In genomic region chr2:44087037-44087713, GRCh38 we compare ENCODE assay signal across 1 cellular context.
TF ChIP-seq lines count a peak whose summit lies in the region.

No MANE protein-coding gene starts in this region.

TF ChIP-seq in H1, 55 proteins besides CTCF, POLR2A, EP300 and RAD21 (continued from another document):
- TF ChIP-seq TCF12 (IDR thresholded peaks at IDR 0.05; ENCODE audit: low read depth, low read length) (0 out of 2 replicates have a peak, but pooled peaks have one; percentile 12), BCL11A (IDR thresholded peaks at IDR 0.05; ENCODE audit: low read depth in 2 of 2, low read length in 2 of 2) (no peak), HDAC2 (IDR thresholded peaks at IDR 0.05; ENCODE audit: borderline replicate concordance in 1 of 2, low read depth in 2 of 2, low read length in 2 of 2) (peak in 1 of 2 experiments; percentile 27; a peak in 1 of 4 replicates), ZNF274 (IDR thresholded peaks at IDR 0.05; ENCODE audit: borderline replicate concordance, extremely low read depth, low read length) (no peak), CBX8 (IDR thresholded peaks at IDR 0.05; ENCODE audit: borderline replicate concordance, low read depth, low read length) (no peak), SRF (IDR thresholded peaks at IDR 0.05; ENCODE audit: low read depth, low read length) (no peak), CBX5 (IDR thresholded peaks at IDR 0.05; ENCODE audit: low read depth, low read length) (no peak), E2F6 (IDR thresholded peaks at IDR 0.05) (no peak), CREB1 (IDR thresholded peaks at IDR 0.05) (peak; percentile 93), RXRA (IDR thresholded peaks at IDR 0.05; ENCODE audit: insufficient read depth, low read depth, low read length) (no peak), SIN3A (conservative IDR thresholded peaks at IDR 0.05 in 1 of 2, IDR thresholded peaks at IDR 0.05 in 1 of 2; ENCODE audit: low read depth in 1 of 2, low read length in 2 of 2) (no peak), CHD2 (IDR thresholded peaks at IDR 0.05; ENCODE audit: low read length) (no peak), ATF3 (IDR thresholded peaks at IDR 0.05; ENCODE audit: insufficient read depth, low read depth, low read length) (peak; percentile 80), TEAD4 (IDR thresholded peaks at IDR 0.05; ENCODE audit: low read depth, low read length) (no peak), GABPA (IDR thresholded peaks at IDR 0.05; ENCODE audit: borderline replicate concordance, insufficient read depth, low read length) (no peak), MAX (IDR thresholded peaks at IDR 0.05) (peak; percentile 7; the same call in 1 of the 2 replicates), TAF7 (optimal IDR thresholded peaks at IDR 0.05; ENCODE audit: borderline replicate concordance, low read depth, low read length) (no peak), EGR1 (IDR thresholded peaks at IDR 0.05; ENCODE audit: borderline replicate concordance, low read depth, low read length) (no peak), SAP30 (IDR thresholded peaks at IDR 0.05; ENCODE audit: insufficient read depth, insufficient replicate concordance, low read length) (no peak), MAFK (IDR thresholded peaks at IDR 0.05; ENCODE audit: low read depth, low read length) (no peak), SP1 (IDR thresholded peaks at IDR 0.05; ENCODE audit: low read depth, low read length) (no peak), YY1 (IDR thresholded peaks at IDR 0.05; ENCODE audit: low read depth, low read length) (peak; percentile 65; the same call in 1 of the 2 replicates), EZH2 (IDR thresholded peaks at IDR 0.05; ENCODE audit: low read depth, low read length, severe bottlenecking) (no peak), TAF1 (IDR thresholded peaks at IDR 0.05; ENCODE audit: low read depth, low read length) (no peak), JUN (IDR thresholded peaks at IDR 0.05; ENCODE audit: low read depth, low read length) (peak; percentile 97), SP2 (IDR thresholded peaks at IDR 0.05; ENCODE audit: low read length) (no peak), POLR2AphosphoS5 (IDR thresholded peaks at IDR 0.05; ENCODE audit: low read depth, low read length) (no peak), RBBP5 (IDR thresholded peaks at IDR 0.05; ENCODE audit: borderline replicate concordance, low read depth, low read length) (no peak), PHF8 (conservative IDR thresholded peaks at IDR 0.05; ENCODE audit: low read depth, low read length) (no peak), NRF1 (IDR thresholded peaks at IDR 0.05; ENCODE audit: low read depth, low read length) (no peak), RNF2 (IDR thresholded peaks at IDR 0.05; ENCODE audit: borderline replicate concordance, low read depth, low read length, missing control alignments, poor library complexity, severe bottlenecking) (no peak), CEBPB (IDR thresholded peaks at IDR 0.05; ENCODE audit: low read depth, low read length) (0 out of 2 replicates have a peak, but pooled peaks have one; percentile 16), TBP (IDR thresholded peaks at IDR 0.05; ENCODE audit: low read depth, low read length) (peak; percentile 13; the same call in 1 of the 2 replicates), KDM4A (IDR thresholded peaks at IDR 0.05; ENCODE audit: low read depth, low read length, severe bottlenecking) (no peak), SP4 (IDR thresholded peaks at IDR 0.05; ENCODE audit: low read length) (no peak), NANOG (IDR thresholded peaks at IDR 0.05; ENCODE audit: insufficient read depth, low read depth, low read length, poor library complexity, severe bottlenecking) (peak; percentile 32), JUND (IDR thresholded peaks at IDR 0.05; ENCODE audit: low read length) (peak; percentile 99), CTBP2 (IDR thresholded peaks at IDR 0.05; ENCODE audit: borderline replicate concordance, insufficient read depth, insufficient read length, low read length) (peak; percentile 66), ASH2L (IDR thresholded peaks at IDR 0.05; ENCODE audit: low read length) (peak; percentile 46)
- TF ChIP-seq, protein P1, sequence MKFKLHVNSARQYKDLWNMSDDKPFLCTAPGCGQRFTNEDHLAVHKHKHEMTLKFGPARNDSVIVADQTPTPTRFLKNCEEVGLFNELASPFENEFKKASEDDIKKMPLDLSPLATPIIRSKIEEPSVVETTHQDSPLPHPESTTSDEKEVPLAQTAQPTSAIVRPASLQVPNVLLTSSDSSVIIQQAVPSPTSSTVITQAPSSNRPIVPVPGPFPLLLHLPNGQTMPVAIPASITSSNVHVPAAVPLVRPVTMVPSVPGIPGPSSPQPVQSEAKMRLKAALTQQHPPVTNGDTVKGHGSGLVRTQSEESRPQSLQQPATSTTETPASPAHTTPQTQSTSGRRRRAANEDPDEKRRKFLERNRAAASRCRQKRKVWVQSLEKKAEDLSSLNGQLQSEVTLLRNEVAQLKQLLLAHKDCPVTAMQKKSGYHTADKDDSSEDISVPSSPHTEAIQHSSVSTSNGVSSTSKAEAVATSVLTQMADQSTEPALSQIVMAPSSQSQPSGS (IDR thresholded peaks at IDR 0.05; ENCODE audit: low read length), result peak; percentile 100
- TF ChIP-seq, protein P2, sequence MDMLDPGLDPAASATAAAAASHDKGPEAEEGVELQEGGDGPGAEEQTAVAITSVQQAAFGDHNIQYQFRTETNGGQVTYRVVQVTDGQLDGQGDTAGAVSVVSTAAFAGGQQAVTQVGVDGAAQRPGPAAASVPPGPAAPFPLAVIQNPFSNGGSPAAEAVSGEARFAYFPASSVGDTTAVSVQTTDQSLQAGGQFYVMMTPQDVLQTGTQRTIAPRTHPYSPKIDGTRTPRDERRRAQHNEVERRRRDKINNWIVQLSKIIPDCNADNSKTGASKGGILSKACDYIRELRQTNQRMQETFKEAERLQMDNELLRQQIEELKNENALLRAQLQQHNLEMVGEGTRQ (IDR thresholded peaks at IDR 0.05; ENCODE audit: low read length), result no peak
- TF ChIP-seq, protein P3, sequence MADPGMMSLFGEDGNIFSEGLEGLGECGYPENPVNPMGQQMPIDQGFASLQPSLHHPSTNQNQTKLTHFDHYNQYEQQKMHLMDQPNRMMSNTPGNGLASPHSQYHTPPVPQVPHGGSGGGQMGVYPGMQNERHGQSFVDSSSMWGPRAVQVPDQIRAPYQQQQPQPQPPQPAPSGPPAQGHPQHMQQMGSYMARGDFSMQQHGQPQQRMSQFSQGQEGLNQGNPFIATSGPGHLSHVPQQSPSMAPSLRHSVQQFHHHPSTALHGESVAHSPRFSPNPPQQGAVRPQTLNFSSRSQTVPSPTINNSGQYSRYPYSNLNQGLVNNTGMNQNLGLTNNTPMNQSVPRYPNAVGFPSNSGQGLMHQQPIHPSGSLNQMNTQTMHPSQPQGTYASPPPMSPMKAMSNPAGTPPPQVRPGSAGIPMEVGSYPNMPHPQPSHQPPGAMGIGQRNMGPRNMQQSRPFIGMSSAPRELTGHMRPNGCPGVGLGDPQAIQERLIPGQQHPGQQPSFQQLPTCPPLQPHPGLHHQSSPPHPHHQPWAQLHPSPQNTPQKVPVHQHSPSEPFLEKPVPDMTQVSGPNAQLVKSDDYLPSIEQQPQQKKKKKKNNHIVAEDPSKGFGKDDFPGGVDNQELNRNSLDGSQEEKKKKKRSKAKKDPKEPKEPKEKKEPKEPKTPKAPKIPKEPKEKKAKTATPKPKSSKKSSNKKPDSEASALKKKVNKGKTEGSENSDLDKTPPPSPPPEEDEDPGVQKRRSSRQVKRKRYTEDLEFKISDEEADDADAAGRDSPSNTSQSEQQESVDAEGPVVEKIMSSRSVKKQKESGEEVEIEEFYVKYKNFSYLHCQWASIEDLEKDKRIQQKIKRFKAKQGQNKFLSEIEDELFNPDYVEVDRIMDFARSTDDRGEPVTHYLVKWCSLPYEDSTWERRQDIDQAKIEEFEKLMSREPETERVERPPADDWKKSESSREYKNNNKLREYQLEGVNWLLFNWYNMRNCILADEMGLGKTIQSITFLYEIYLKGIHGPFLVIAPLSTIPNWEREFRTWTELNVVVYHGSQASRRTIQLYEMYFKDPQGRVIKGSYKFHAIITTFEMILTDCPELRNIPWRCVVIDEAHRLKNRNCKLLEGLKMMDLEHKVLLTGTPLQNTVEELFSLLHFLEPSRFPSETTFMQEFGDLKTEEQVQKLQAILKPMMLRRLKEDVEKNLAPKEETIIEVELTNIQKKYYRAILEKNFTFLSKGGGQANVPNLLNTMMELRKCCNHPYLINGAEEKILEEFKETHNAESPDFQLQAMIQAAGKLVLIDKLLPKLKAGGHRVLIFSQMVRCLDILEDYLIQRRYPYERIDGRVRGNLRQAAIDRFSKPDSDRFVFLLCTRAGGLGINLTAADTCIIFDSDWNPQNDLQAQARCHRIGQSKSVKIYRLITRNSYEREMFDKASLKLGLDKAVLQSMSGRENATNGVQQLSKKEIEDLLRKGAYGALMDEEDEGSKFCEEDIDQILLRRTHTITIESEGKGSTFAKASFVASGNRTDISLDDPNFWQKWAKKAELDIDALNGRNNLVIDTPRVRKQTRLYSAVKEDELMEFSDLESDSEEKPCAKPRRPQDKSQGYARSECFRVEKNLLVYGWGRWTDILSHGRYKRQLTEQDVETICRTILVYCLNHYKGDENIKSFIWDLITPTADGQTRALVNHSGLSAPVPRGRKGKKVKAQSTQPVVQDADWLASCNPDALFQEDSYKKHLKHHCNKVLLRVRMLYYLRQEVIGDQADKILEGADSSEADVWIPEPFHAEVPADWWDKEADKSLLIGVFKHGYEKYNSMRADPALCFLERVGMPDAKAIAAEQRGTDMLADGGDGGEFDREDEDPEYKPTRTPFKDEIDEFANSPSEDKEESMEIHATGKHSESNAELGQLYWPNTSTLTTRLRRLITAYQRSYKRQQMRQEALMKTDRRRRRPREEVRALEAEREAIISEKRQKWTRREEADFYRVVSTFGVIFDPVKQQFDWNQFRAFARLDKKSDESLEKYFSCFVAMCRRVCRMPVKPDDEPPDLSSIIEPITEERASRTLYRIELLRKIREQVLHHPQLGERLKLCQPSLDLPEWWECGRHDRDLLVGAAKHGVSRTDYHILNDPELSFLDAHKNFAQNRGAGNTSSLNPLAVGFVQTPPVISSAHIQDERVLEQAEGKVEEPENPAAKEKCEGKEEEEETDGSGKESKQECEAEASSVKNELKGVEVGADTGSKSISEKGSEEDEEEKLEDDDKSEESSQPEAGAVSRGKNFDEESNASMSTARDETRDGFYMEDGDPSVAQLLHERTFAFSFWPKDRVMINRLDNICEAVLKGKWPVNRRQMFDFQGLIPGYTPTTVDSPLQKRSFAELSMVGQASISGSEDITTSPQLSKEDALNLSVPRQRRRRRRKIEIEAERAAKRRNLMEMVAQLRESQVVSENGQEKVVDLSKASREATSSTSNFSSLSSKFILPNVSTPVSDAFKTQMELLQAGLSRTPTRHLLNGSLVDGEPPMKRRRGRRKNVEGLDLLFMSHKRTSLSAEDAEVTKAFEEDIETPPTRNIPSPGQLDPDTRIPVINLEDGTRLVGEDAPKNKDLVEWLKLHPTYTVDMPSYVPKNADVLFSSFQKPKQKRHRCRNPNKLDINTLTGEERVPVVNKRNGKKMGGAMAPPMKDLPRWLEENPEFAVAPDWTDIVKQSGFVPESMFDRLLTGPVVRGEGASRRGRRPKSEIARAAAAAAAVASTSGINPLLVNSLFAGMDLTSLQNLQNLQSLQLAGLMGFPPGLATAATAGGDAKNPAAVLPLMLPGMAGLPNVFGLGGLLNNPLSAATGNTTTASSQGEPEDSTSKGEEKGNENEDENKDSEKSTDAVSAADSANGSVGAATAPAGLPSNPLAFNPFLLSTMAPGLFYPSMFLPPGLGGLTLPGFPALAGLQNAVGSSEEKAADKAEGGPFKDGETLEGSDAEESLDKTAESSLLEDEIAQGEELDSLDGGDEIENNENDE (IDR thresholded peaks at IDR 0.05; ENCODE audit: insufficient replicate concordance, low read length), result no peak
TF ChIP-seq in H1: peak in this region for 15.
